In the genomic region with DNA sequence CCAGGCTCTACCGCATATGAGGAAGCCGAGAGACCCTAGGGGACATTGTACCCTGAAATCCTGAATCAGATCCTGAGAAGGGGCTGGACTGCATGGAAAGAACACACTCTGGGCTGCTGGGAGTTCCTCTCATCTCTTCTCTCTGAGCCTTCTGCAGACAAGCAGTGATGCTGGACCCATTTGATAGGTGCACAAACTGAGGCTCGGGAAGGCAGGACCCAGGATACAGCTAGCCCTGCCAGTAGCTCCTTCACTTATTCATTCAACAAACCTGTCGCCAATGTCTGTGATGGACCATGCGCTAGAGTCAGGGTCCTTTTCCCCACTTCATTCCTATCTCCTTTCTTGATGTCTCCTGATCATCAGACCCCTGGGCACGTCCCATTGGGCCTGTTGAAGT, we compare ENCODE assay signal across 1 cellular context.
TF ChIP-seq lines count a peak whose summit lies in the region.

No MANE protein-coding gene starts in this region.

TF ChIP-seq in GM23338, 12 proteins besides CTCF, POLR2A, EP300 and RAD21:
- TF ChIP-seq, protein P1, sequence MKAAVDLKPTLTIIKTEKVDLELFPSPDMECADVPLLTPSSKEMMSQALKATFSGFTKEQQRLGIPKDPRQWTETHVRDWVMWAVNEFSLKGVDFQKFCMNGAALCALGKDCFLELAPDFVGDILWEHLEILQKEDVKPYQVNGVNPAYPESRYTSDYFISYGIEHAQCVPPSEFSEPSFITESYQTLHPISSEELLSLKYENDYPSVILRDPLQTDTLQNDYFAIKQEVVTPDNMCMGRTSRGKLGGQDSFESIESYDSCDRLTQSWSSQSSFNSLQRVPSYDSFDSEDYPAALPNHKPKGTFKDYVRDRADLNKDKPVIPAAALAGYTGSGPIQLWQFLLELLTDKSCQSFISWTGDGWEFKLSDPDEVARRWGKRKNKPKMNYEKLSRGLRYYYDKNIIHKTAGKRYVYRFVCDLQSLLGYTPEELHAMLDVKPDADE (IDR thresholded peaks at IDR 0.05): no peak
- TF ChIP-seq EZH2 (IDR thresholded peaks at IDR 0.05; ENCODE audit: low read depth, unreplicated experiment) (no peak), ZNF114 (CRISPR knock-in tag; IDR thresholded peaks at IDR 0.05) (no peak), STAT1 (IDR thresholded peaks at IDR 0.05; ENCODE audit: unreplicated experiment) (no peak), EZH2phosphoT487 (IDR thresholded peaks at IDR 0.05; ENCODE audit: unreplicated experiment) (no peak), NANOG (IDR thresholded peaks at IDR 0.05; ENCODE audit: borderline replicate concordance) (no peak), ZNF331 (CRISPR knock-in tag; IDR thresholded peaks at IDR 0.05; ENCODE audit: low read depth) (no peak)
- TF ChIP-seq, protein P2, sequence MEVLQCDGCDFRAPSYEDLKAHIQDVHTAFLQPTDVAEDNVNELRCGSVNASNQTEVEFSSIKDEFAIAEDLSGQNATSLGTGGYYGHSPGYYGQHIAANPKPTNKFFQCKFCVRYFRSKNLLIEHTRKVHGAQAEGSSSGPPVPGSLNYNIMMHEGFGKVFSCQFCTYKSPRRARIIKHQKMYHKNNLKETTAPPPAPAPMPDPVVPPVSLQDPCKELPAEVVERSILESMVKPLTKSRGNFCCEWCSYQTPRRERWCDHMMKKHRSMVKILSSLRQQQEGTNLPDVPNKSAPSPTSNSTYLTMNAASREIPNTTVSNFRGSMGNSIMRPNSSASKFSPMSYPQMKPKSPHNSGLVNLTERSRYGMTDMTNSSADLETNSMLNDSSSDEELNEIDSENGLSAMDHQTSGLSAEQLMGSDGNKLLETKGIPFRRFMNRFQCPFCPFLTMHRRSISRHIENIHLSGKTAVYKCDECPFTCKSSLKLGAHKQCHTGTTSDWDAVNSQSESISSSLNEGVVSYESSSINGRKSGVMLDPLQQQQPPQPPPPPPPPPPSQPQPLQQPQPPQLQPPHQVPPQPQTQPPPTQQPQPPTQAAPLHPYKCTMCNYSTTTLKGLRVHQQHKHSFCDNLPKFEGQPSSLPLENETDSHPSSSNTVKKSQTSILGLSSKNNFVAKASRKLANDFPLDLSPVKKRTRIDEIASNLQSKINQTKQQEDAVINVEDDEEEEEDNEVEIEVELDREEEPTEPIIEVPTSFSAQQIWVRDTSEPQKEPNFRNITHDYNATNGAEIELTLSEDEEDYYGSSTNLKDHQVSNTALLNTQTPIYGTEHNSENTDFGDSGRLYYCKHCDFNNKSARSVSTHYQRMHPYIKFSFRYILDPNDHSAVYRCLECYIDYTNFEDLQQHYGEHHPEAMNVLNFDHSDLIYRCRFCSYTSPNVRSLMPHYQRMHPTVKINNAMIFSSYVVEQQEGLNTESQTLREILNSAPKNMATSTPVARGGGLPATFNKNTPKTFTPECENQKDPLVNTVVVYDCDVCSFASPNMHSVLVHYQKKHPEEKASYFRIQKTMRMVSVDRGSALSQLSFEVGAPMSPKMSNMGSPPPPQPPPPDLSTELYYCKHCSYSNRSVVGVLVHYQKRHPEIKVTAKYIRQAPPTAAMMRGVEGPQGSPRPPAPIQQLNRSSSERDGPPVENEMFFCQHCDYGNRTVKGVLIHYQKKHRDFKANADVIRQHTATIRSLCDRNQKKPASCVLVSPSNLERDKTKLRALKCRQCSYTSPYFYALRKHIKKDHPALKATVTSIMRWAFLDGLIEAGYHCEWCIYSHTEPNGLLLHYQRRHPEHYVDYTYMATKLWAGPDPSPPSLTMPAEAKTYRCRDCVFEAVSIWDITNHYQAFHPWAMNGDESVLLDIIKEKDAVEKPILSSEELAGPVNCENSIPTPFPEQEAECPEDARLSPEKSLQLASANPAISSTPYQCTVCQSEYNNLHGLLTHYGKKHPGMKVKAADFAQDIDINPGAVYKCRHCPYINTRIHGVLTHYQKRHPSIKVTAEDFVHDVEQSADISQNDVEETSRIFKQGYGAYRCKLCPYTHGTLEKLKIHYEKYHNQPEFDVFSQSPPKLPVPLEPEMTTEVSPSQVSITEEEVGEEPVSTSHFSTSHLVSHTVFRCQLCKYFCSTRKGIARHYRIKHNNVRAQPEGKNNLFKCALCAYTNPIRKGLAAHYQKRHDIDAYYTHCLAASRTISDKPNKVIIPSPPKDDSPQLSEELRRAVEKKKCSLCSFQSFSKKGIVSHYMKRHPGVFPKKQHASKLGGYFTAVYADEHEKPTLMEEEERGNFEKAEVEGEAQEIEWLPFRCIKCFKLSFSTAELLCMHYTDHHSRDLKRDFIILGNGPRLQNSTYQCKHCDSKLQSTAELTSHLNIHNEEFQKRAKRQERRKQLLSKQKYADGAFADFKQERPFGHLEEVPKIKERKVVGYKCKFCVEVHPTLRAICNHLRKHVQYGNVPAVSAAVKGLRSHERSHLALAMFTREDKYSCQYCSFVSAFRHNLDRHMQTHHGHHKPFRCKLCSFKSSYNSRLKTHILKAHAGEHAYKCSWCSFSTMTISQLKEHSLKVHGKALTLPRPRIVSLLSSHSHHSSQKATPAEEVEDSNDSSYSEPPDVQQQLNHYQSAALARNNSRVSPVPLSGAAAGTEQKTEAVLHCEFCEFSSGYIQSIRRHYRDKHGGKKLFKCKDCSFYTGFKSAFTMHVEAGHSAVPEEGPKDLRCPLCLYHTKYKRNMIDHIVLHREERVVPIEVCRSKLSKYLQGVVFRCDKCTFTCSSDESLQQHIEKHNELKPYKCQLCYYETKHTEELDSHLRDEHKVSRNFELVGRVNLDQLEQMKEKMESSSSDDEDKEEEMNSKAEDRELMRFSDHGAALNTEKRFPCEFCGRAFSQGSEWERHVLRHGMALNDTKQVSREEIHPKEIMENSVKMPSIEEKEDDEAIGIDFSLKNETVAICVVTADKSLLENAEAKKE (CRISPR knock-in tag; IDR thresholded peaks at IDR 0.05): no peak
- TF ChIP-seq, protein P3, sequence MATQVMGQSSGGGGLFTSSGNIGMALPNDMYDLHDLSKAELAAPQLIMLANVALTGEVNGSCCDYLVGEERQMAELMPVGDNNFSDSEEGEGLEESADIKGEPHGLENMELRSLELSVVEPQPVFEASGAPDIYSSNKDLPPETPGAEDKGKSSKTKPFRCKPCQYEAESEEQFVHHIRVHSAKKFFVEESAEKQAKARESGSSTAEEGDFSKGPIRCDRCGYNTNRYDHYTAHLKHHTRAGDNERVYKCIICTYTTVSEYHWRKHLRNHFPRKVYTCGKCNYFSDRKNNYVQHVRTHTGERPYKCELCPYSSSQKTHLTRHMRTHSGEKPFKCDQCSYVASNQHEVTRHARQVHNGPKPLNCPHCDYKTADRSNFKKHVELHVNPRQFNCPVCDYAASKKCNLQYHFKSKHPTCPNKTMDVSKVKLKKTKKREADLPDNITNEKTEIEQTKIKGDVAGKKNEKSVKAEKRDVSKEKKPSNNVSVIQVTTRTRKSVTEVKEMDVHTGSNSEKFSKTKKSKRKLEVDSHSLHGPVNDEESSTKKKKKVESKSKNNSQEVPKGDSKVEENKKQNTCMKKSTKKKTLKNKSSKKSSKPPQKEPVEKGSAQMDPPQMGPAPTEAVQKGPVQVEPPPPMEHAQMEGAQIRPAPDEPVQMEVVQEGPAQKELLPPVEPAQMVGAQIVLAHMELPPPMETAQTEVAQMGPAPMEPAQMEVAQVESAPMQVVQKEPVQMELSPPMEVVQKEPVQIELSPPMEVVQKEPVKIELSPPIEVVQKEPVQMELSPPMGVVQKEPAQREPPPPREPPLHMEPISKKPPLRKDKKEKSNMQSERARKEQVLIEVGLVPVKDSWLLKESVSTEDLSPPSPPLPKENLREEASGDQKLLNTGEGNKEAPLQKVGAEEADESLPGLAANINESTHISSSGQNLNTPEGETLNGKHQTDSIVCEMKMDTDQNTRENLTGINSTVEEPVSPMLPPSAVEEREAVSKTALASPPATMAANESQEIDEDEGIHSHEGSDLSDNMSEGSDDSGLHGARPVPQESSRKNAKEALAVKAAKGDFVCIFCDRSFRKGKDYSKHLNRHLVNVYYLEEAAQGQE (IDR thresholded peaks at IDR 0.05; ENCODE audit: unreplicated experiment): no peak
TF ChIP-seq in GM23338: peak in this region for 0.
